ENCODE assay signal across 8 cellular contexts in the genomic region with DNA sequence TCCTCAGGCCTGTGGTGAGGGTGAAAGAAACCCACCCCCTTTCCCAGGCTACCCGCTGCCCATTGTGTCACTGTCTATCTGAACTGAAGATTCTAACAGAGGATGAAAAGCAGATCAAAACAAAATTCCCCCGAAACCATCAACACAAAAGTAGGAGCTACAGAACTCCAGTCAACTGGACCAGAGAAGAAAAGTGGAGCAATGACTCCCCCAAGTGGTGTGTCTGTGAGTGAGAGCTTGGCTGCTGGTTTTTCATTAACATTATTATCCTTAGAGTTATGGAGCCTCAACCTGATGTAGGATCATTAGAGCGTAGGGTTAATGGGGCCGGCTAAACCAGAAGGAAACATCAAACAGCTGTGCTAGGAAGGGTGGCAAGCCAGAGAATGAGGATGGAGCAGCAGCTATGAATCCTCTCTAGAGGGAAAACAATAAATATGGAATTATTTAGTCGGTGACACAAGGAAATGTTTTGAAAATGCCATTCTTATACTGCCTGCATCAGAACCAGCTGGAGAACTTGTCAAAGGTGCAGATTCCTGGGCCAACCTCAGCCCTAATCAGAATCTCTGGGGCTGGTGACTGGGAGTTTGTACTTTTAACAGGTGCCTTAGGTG. TPM values are rescaled to one million over a fixed set of nuclear protein-coding genes. Genes with fewer than 3 reads are reported as not detected.
A peak's percentile ranks its signal among the peaks of the same experiment; 100 is the strongest.
DNase-seq lines count a peak whose midpoint lies in the region; ATAC-seq and TF ChIP-seq lines count a peak whose summit lies in the region.

No MANE protein-coding gene starts in this region.

- H3K4me3 ChIP-seq in adrenal gland: no peak overlapping the region
- H3K4me3 ChIP-seq in smooth muscle cell: no peak overlapping the region

- peak; percentile 81 for ATAC-seq in left ventricle myocardium superior
- ATAC-seq in GM18868 (IDR thresholded peaks at IDR 0.05; ENCODE audit: unreplicated experiment): no peak

- no peaks in the 10 kb centered on the region for H3K36me3 ChIP-seq in adrenal gland (replicated peaks in 1 of 2)
- H3K36me3 ChIP-seq in smooth muscle cell (ENCODE audit: low read depth): no peaks in the 10 kb centered on the region

- peak; percentile 78 for DNase-seq in GM03348 (ENCODE audit: low spot score)
- peak; percentile 25 for DNase-seq in NCI-H128 (lab: John Stamatoyannopoulos, UW; ENCODE audit: unreplicated experiment)
- peak in 5 of 7 donors; percentile 36 to 54 (median 47) for DNase-seq in adrenal gland
- DNase-seq in left ventricle myocardium superior: no peak
- no peak for DNase-seq in smooth muscle cell (lab: John Stamatoyannopoulos, UW; ENCODE audit: unreplicated experiment)
- DNase-seq in activated naive CD4-positive, alpha-beta T cell (lab: John Stamatoyannopoulos, UW): no peak
- DNase-seq in amniotic stem cell (lab: John Stamatoyannopoulos, UW): no peak

- WGBS in adrenal gland, 4 donors: 48 to 65% (median 58%) methylated on average over 5 of the region's 5 CpGs
- 52% methylated on average over 5 of the region's 5 CpGs for WGBS in smooth muscle cell (ENCODE audit: low lambda C conversion rate)

- H4K20me1 ChIP-seq in smooth muscle cell (ENCODE audit: low read depth): no peaks in the 10 kb centered on the region

- H3K9ac ChIP-seq in smooth muscle cell (ENCODE audit: low read depth): no peak overlapping the region

- no peaks in the 10 kb centered on the region for H3K27me3 ChIP-seq in adrenal gland
- no peaks in the 10 kb centered on the region for H3K27me3 ChIP-seq in smooth muscle cell (ENCODE audit: low read depth)

- no peak for TF ChIP-seq POLR2A in adrenal gland (IDR thresholded peaks at IDR 0.05)

- H3K27ac ChIP-seq in adrenal gland (no peak overlapping the region), smooth muscle cell (ENCODE audit: low read depth) (no peak overlapping the region)

- no peaks in the 10 kb centered on the region for H3F3A ChIP-seq in smooth muscle cell (ENCODE audit: low read depth)

- peak; percentile 33 to 59 (median 55) for TF ChIP-seq CTCF in adrenal gland (IDR thresholded peaks at IDR 0.05)
- peak; percentile 67 for TF ChIP-seq CTCF in smooth muscle cell (IDR thresholded peaks at IDR 0.05; ENCODE audit: borderline replicate concordance, insufficient read depth, poor library complexity, severe bottlenecking)

- intact Hi-C loops in adrenal gland (cut with DNase I): no loop called here
- intact Hi-C loops in left ventricle myocardium superior (cut with micrococcal nuclease): no loop called here

- H3K79me2 ChIP-seq in smooth muscle cell (ENCODE audit: low read depth): no peaks in the 10 kb centered on the region

- no peak overlapping the region for H2AFZ ChIP-seq in smooth muscle cell (ENCODE audit: low read depth)

- H3K4me2 ChIP-seq in smooth muscle cell: no peak overlapping the region

- no peaks in the 10 kb centered on the region for H3K4me1 ChIP-seq in adrenal gland (replicated peaks in 1 of 2)
- H3K4me1 ChIP-seq in smooth muscle cell (ENCODE audit: low read depth): no peaks in the 10 kb centered on the region

- no peaks in the 10 kb centered on the region for H3K9me3 ChIP-seq in adrenal gland (replicated peaks in 1 of 3)
- H3K9me3 ChIP-seq in smooth muscle cell (replicated peaks; ENCODE audit: low read depth): no peaks in the 10 kb centered on the region

RNA-seq across cellular contexts. Expression of gene AKR1B1, which starts 38.3 kb away (rescaled TPM):
- 1,000 to 10,000 TPM; 1,560 to 4,669 (median 4,059) TPM for total RNA-seq in adrenal gland
- 1,000 to 10,000 TPM; 1,140 to 3,530 (median 1,408) TPM for polyA plus RNA-seq in adrenal gland
- total RNA-seq in left ventricle myocardium superior: 230 TPM
- total RNA-seq in smooth muscle cell: 58.6 and 75.7 TPM in 2 replicates
- polyA plus RNA-seq in smooth muscle cell: 122 and 127 TPM in 2 replicates

Comparison
In these comparisons a context has a peak if more than half of its experiments do, and no peak if none do; other contexts are left out.
1. DNase-seq: peak in GM03348 (single experiment), NCI-H128 (single experiment) and adrenal gland (5 of 7); none in left ventricle myocardium superior (single experiment), smooth muscle cell (single experiment), activated naive CD4-positive, alpha-beta T cell (0 of 4) and amniotic stem cell (single experiment).